ENCODE assay signal across 7 cellular contexts in genomic region chr12:10351457-10351856, GRCh38. TPM values are rescaled to one million over a fixed set of nuclear protein-coding genes. Genes with fewer than 3 reads are reported as not detected.
"Had no signal": no experiment of that assay in that cellular context is flagged by ENCODE, and none has a peak within 500 bp of the region (broad histone marks: within the 10 kb centered on the region; RNA-seq: fewer than 3 reads in every experiment).

No MANE protein-coding gene starts in this region.

RNA-seq across cellular contexts. Expression of gene KLRK1, which starts 38.4 kb away (rescaled TPM):
- total RNA-seq: GM23248, GM23338, H1, H4, H7, H9, HFFc6 had no signal
- polyA plus RNA-seq: GM23248, GM23338, H1 had no signal

RNA-seq across cellular contexts. Expression of gene KLRD1, which starts 43.8 kb away (rescaled TPM):
- total RNA-seq: H9 had no signal

RNA-seq across cellular contexts. Expression of gene KLRC4, which starts 58.1 kb away (rescaled TPM):
- total RNA-seq: GM23248, GM23338, H1, H4, H7, H9, HFFc6 had no signal
- polyA plus RNA-seq: GM23248, GM23338, H1 had no signal
